33 cellular contexts compared by ENCODE assay signal in genomic region chr15:78384651-78385050, GRCh38. TPM values are rescaled to one million over a fixed set of nuclear protein-coding genes. Genes with fewer than 3 reads are reported as not detected.
"Had no signal": no experiment of that assay in that cellular context is flagged by ENCODE, and none has a peak within 500 bp of the region (broad histone marks: within the 10 kb centered on the region; RNA-seq: fewer than 3 reads in every experiment).

No MANE protein-coding gene starts in this region.

- ATAC-seq: activated CD4-positive, CD25-positive, alpha-beta regulatory T cell treated with anti-CD3 and anti-CD28 coated beads, Interleukin-2, amount 50 U/mL, for 24 hours; activated CD8-positive, alpha-beta T cell treated with anti-CD3 and anti-CD28 coated beads for 36 hours; activated T-cell treated with anti-CD3 and anti-CD28 coated beads, Interleukin-2, amount 50 U/mL, for 4 hours; activated T-helper 17 cell treated with anti-CD3 and anti-CD28 coated beads, Interleukin-2, amount 50 U/mL, for 72 hours; effector memory CD8-positive, alpha-beta T cell; foreskin keratinocyte; gastrocnemius medialis; T-helper 17 cell had no signal

- H3K4me3 Mint-ChIP-seq: activated B cell treated with CpG ODN at 0.5 μM for 24 hours; activated CD8-positive, alpha-beta T cell treated with anti-CD3 and anti-CD28 coated beads for 36 hours; activated naive CD8-positive, alpha-beta T cell; activated T-cell treated with anti-CD3 and anti-CD28 coated beads, Interleukin-2, amount 50 U/mL, for 4 hours; activated T-helper 17 cell treated with anti-CD3 and anti-CD28 coated beads, Interleukin-2, amount 50 U/mL, for 72 hours; central memory CD8-positive, alpha-beta T cell; effector memory CD8-positive, alpha-beta T cell; T-helper 17 cell; T-helper 2 cell treated with Interferon-gamma antibody and Interleukin-4, amounts not matched to agents 5 μg/mL and 100 μg/mL, for 36 hours had no signal

- H3K36me3 Mint-ChIP-seq: activated naive CD8-positive, alpha-beta T cell had no signal

- H3K4me1 ChIP-seq: esophagus muscularis mucosa, foreskin keratinocyte, gastrocnemius medialis had no signal

- H3K4me1 Mint-ChIP-seq: activated B cell treated with CpG ODN at 0.5 μM for 24 hours; activated T-helper 17 cell treated with anti-CD3 and anti-CD28 coated beads, Interleukin-2, amount 50 U/mL, for 72 hours; central memory CD8-positive, alpha-beta T cell; T-helper 17 cell had no signal

- H3K4me3 ChIP-seq: esophagus muscularis mucosa, gastrocnemius medialis had no signal

- H3K27ac ChIP-seq: brain microvascular endothelial cell, esophagus muscularis mucosa, foreskin keratinocyte, gastrocnemius medialis, WERI-Rb-1 had no signal

- DNase-seq: activated B cell treated with CpG ODN at 0.5 μM for 24 hours; activated CD4-positive, alpha-beta T cell treated with anti-CD3 and anti-CD28 coated beads for 48 hours; activated CD4-positive, alpha-beta T cell treated with anti-CD3 and anti-CD28 coated beads, Interleukin-2, amount 50 U/mL, for 1 hour; activated CD4-positive, alpha-beta T cell treated with anti-CD3 and anti-CD28 coated beads, Interleukin-2, amount 50 U/mL, for 48 hours; activated CD8-positive, alpha-beta memory T cell treated with anti-CD3 and anti-CD28 coated beads for 24 hours; activated CD8-positive, alpha-beta T cell treated with anti-CD3 and anti-CD28 coated beads for 36 hours; activated effector memory CD4-positive, alpha-beta T cell treated with Interleukin-2 at 50 U/mL for 16 hours; activated gamma-delta T cell treated with Interleukin-2 at 50 U/mL for 16 hours; activated naive CD4-positive, alpha-beta T cell treated with anti-CD3 and anti-CD28 coated beads, Interleukin-2, amount 50 U/mL, for 16 hours; activated naive CD4-positive, alpha-beta T cell treated with Interleukin-2 at 50 U/mL for 16 hours; activated T-cell treated with anti-CD3 and anti-CD28 coated beads, Interleukin-2, amount 50 U/mL, for 4 hours; amniotic stem cell; anterior cingulate cortex; brain microvascular endothelial cell; cortex of kidney; dermis blood vessel endothelial cell; effector CD4-positive, alpha-beta T cell; effector memory CD8-positive, alpha-beta T cell; erythroblast; foreskin keratinocyte; gastrocnemius medialis; T-helper 1 cell; T-helper 17 cell; T1000; WERI-Rb-1 had no signal

- H3K9me3 ChIP-seq: esophagus muscularis mucosa, gastrocnemius medialis had no signal

- H3K9me3 Mint-ChIP-seq: activated B cell treated with CpG ODN at 0.5 μM for 24 hours; activated CD8-positive, alpha-beta T cell treated with anti-CD3 and anti-CD28 coated beads for 36 hours; activated T-cell treated with anti-CD3 and anti-CD28 coated beads, Interleukin-2, amount 50 U/mL, for 4 hours; activated T-helper 17 cell treated with anti-CD3 and anti-CD28 coated beads, Interleukin-2, amount 50 U/mL, for 72 hours; central memory CD8-positive, alpha-beta T cell; effector memory CD8-positive, alpha-beta T cell; T-helper 2 cell treated with Interferon-gamma antibody and Interleukin-4, amounts not matched to agents 5 μg/mL and 100 μg/mL, for 36 hours had no signal

- H3K27ac Mint-ChIP-seq: activated B cell treated with CpG ODN at 0.5 μM for 24 hours; activated CD8-positive, alpha-beta T cell treated with anti-CD3 and anti-CD28 coated beads for 36 hours; activated naive CD8-positive, alpha-beta T cell; activated T-helper 17 cell treated with anti-CD3 and anti-CD28 coated beads, Interleukin-2, amount 50 U/mL, for 72 hours; effector memory CD8-positive, alpha-beta T cell; T-helper 17 cell; T-helper 2 cell treated with Interferon-gamma antibody and Interleukin-4, amounts not matched to agents 5 μg/mL and 100 μg/mL, for 36 hours had no signal

- H3K36me3 ChIP-seq: brain microvascular endothelial cell, esophagus muscularis mucosa, gastrocnemius medialis, WERI-Rb-1 had no signal

RNA-seq across cellular contexts. Expression of gene CRABP1, which starts 44.5 kb away (rescaled TPM):
- total RNA-seq: activated B cell treated with CpG ODN at 0.5 μM for 24 hours; activated T-cell treated with anti-CD3 and anti-CD28 coated beads, Interleukin-2, amount 50 U/mL, for 4 hours; activated T-helper 17 cell treated with anti-CD3 and anti-CD28 coated beads, Interleukin-2, amount 50 U/mL, for 72 hours; bronchial epithelial cell; cardiac septum; dermis blood vessel endothelial cell; esophagus muscularis mucosa; foreskin keratinocyte; gastrocnemius medialis; T-helper 17 cell had no signal
- polyA plus RNA-seq: foreskin keratinocyte had no signal
